In genomic region chrX:154051210-154051810, GRCh38 we compare ENCODE assay signal across 8 cellular contexts. TPM values are rescaled to one million over a fixed set of nuclear protein-coding genes. Genes with fewer than 3 reads are reported as not detected.
DNase-seq lines count a peak whose midpoint lies in the region; ATAC-seq and TF ChIP-seq lines count a peak whose summit lies in the region.

No MANE protein-coding gene starts in this region.

- intact Hi-C loops in adrenal gland (cut with DNase I) = no loop called here

- no peaks in the 10 kb centered on the region for H3K27me3 Mint-ChIP-seq in T-helper 17 cell

- H3K4me1 ChIP-seq in DND-41 (ENCODE audit: insufficient read depth, low read length) (no peaks in the 10 kb centered on the region; the same call in none of the 2 replicates), Karpas-422 (ENCODE audit: low read length) (no peaks in the 10 kb centered on the region), adrenal gland (replicated peaks in 1 of 2) (peaks cover 12 to 34% of the 10 kb centered on the region in 2 donors)

- no peak overlapping the region for H3K4me3 Mint-ChIP-seq in T-helper 17 cell

- no peak overlapping the region for H2AFZ ChIP-seq in DND-41 (ENCODE audit: low read depth, low read length)
- H2AFZ ChIP-seq in Karpas-422 (ENCODE audit: low read length) = no peak overlapping the region

- peak overlapping the region; percentile 79 for H3K27ac Mint-ChIP-seq in T-helper 17 cell

- H3K4me3 ChIP-seq in DND-41 (ENCODE audit: low read depth in 1 of 2, low read length in 2 of 2) (no peak overlapping the region), Karpas-422 (ENCODE audit: low read length) (no peak overlapping the region), adrenal gland (no peak overlapping the region)

- H3K27ac ChIP-seq in DND-41 (ENCODE audit: low read length) (peak overlapping the region; percentile 30; the same call in 1 of the 2 replicates), Karpas-422 (ENCODE audit: low read length) (no peak overlapping the region), adrenal gland (peak overlapping the region in 1 of 5 donors; percentile 38)

- H3K79me2 ChIP-seq in DND-41 (ENCODE audit: insufficient read depth, low read length) (peaks cover 78% of the 10 kb centered on the region), Karpas-422 (ENCODE audit: low read length) (peaks cover 55% of the 10 kb centered on the region)

- WGBS in adrenal gland, 4 donors = 27 to 37% (median 32%) methylated on average over 5 to 8 of the region's 8 CpGs

- ATAC-seq in DND-41 (ENCODE audit: insufficient read depth, low read depth) = peak; percentile 84
- ATAC-seq in T-helper 17 cell = peak; percentile 83
- no peak for ATAC-seq in GM21367 (IDR thresholded peaks at IDR 0.05; ENCODE audit: unreplicated experiment)
- no peak for ATAC-seq in GM21381 (IDR thresholded peaks at IDR 0.05; ENCODE audit: unreplicated experiment)

- DNase-seq in DND-41 (peak; percentile 68), Karpas-422 (peak; percentile 87), T-helper 17 cell (peak; percentile 33 to 60 (median 40)), adrenal gland (peak; percentile 64 to 87 (median 79)), iPS-NIHi11 (ENCODE audit: low spot score) (peak; percentile 54)
- peak; percentile 62 for DNase-seq in stimulated activated CD4-positive, alpha-beta T cell treated with anti-CD3 and anti-CD28 coated beads, Interleukin-12 subunit alpha, Interleukin-12 subunit beta, amount 100 ng/mL, for 4 hours

- no peaks in the 10 kb centered on the region for H3K27me3 ChIP-seq in DND-41 (ENCODE audit: insufficient read depth, low read length, poor library complexity)
- no peaks in the 10 kb centered on the region for H3K27me3 ChIP-seq in Karpas-422 (ENCODE audit: low read length)
- no peaks in the 10 kb centered on the region for H3K27me3 ChIP-seq in adrenal gland

- H3K9me3 ChIP-seq in DND-41 (ENCODE audit: insufficient read depth, low read length, severe bottlenecking) = no peaks in the 10 kb centered on the region
- H3K9me3 ChIP-seq in Karpas-422 (ENCODE audit: low read length) = no peaks in the 10 kb centered on the region
- H3K9me3 ChIP-seq in T-helper 17 cell (ENCODE audit: control insufficient read depth, low read length, poor library complexity, severe bottlenecking) = no peaks in the 10 kb centered on the region
- no peaks in the 10 kb centered on the region for H3K9me3 ChIP-seq in adrenal gland (replicated peaks in 1 of 3)

- TF ChIP-seq CTCF in DND-41 (IDR thresholded peaks at IDR 0.05; ENCODE audit: borderline replicate concordance, extremely low read depth, low read length, poor library complexity, severe bottlenecking) (peak; percentile 77), adrenal gland (IDR thresholded peaks at IDR 0.05) (peak; percentile 31 to 78 (median 59))

- TF ChIP-seq POLR2A in adrenal gland (IDR thresholded peaks at IDR 0.05) = no peak

- H3K9me2 ChIP-seq in Karpas-422 (replicated peaks; ENCODE audit: insufficient read depth, low read length) = no peaks in the 10 kb centered on the region

- H3K9ac ChIP-seq in DND-41 (ENCODE audit: low read depth, low read length) (no peak overlapping the region), Karpas-422 (ENCODE audit: low read length) (no peak overlapping the region)

- no peaks in the 10 kb centered on the region for H3K36me3 Mint-ChIP-seq in T-helper 17 cell (ENCODE audit: low read depth)

- H3K36me3 ChIP-seq in DND-41 (ENCODE audit: insufficient read depth, low read length) (peaks cover 48% of the 10 kb centered on the region), Karpas-422 (ENCODE audit: insufficient read depth, low read length) (no peaks in the 10 kb centered on the region), adrenal gland (replicated peaks in 1 of 2) (no peaks in the 10 kb centered on the region)

- peaks cover 34% of the 10 kb centered on the region for H3K4me1 Mint-ChIP-seq in T-helper 17 cell

- H4K20me1 ChIP-seq in DND-41 (ENCODE audit: insufficient read depth, low read length) (peaks cover 34% of the 10 kb centered on the region), Karpas-422 (ENCODE audit: insufficient read depth, low read depth, low read length) (0 out of 2 replicates have a peak, but pooled peaks cover 3% of the 10 kb centered on the region)

- H3K4me2 ChIP-seq in DND-41 (ENCODE audit: insufficient read depth, low read length) (no peak overlapping the region), Karpas-422 (ENCODE audit: low read depth, low read length, poor library complexity, severe bottlenecking) (no peak overlapping the region)

RNA-seq across cellular contexts. Expression of gene IRAK1, which starts 31.6 kb away (rescaled TPM):
- total RNA-seq in Karpas-422 (2014; rRNA removed; shearing (Covaris generic); ENCODE audit: low replicate concordance) = 76.0 and 131 TPM in 2 replicates
- 10 to 100 TPM; 75.3 to 92.5 TPM for total RNA-seq in T-helper 17 cell
- total RNA-seq in adrenal gland = 100 to 1,000 TPM in 4 of 8 donors, 10 to 100 TPM in 4; 79.9 to 142 (median 111) TPM
- polyA plus RNA-seq in adrenal gland = 10 to 100 TPM; 36.9 to 70.1 (median 63.4) TPM

RNA-seq across cellular contexts. Expression of gene MECP2, which starts 46.2 kb away (rescaled TPM):
- total RNA-seq in Karpas-422 (2014; rRNA removed; shearing (Covaris generic); ENCODE audit: low replicate concordance) = 20.4 and 27.5 TPM in 2 replicates
- total RNA-seq in T-helper 17 cell (100 to 1,000 TPM; 148 to 160 TPM), adrenal gland (10 to 100 TPM; 35.0 to 67.7 (median 60.3) TPM)
- polyA plus RNA-seq in adrenal gland = 10 to 100 TPM; 23.3 to 28.6 (median 24.5) TPM

Comparison
In these comparisons a context has a peak if more than half of its experiments do, and no peak if none do; other contexts are left out.
1. ATAC-seq: peak in DND-41 (single experiment) and T-helper 17 cell (single experiment); none in GM21367 (single experiment) and GM21381 (single experiment).
2. Peak in every context shown above with its lines, with median percentiles within 50 percentile points of each other: DNase-seq.